In genomic region chr21:34534522-34534921, GRCh38 we compare ENCODE assay signal across 14 cellular contexts. TPM values are rescaled to one million over a fixed set of nuclear protein-coding genes. Genes with fewer than 3 reads are reported as not detected.
A peak's percentile ranks its signal among the peaks of the same experiment; 100 is the strongest.
DNase-seq lines count a peak whose midpoint lies in the region; ATAC-seq and TF ChIP-seq lines count a peak whose summit lies in the region.
"Had no signal": no experiment of that assay in that cellular context is flagged by ENCODE, and none has a peak within 500 bp of the region (broad histone marks: within the 10 kb centered on the region; RNA-seq: fewer than 3 reads in every experiment).

No MANE protein-coding gene starts in this region.

- no peak overlapping the region for H3K4me3 ChIP-seq in fibroblast of the aortic adventitia (ENCODE audit: low read depth, low read length)
- H3K4me3 ChIP-seq: esophagus squamous epithelium, skin epidermis had no signal

- intact Hi-C loops in Right ventricle myocardium inferior (cut with DNase I) = no loop called here

- TF ChIP-seq CTCF in fibroblast of the aortic adventitia (IDR thresholded peaks at IDR 0.05; ENCODE audit: insufficient read depth, low read length) = no peak

- ATAC-seq in HG02623 (IDR thresholded peaks at IDR 0.05; ENCODE audit: unreplicated experiment) (no peak), HG03045 (IDR thresholded peaks at IDR 0.05; ENCODE audit: unreplicated experiment) (no peak), Right ventricle myocardium inferior (no peak)
- ATAC-seq: Panc1 had no signal

- DNase-seq in GF-D8 (lab: John Stamatoyannopoulos, UW) (peak; percentile 83), NCI-H69 (lab: John Stamatoyannopoulos, UW) (peak; percentile 77), fibroblast of the aortic adventitia (ENCODE audit: low read depth) (peak; percentile 46), renal cortical epithelial cell (ENCODE audit: low read depth) (peak; percentile 64), Right ventricle myocardium inferior (ENCODE audit: missing footprints) (no peak), RPMI8226 (no peak)
- DNase-seq: activated CD4-positive, CD25-positive, alpha-beta regulatory T cell; esophagus squamous epithelium; NCI-H2029; stimulated activated CD8-positive, alpha-beta memory T cell treated with anti-CD3 and anti-CD28 coated beads, Interleukin-4, amount 100 ng/mL, for 48 hours had no signal

RNA-seq across cellular contexts. Expression of gene KCNE1, which starts 22.5 kb away (rescaled TPM):
- total RNA-seq in fibroblast of the aortic adventitia (ENCODE audit: low replicate concordance) (0.09 and 0.74 TPM in 2 replicates), renal cortical epithelial cell (3.5 TPM in 1 of 2 replicates, not detected in the other), Right ventricle myocardium inferior (5.5 TPM)

Comparison
In these comparisons a context has a peak if more than half of its experiments do, and no peak if none do; other contexts are left out.
1. DNase-seq: peak in GF-D8 (single experiment), NCI-H69 (single experiment), fibroblast of the aortic adventitia (single experiment) and renal cortical epithelial cell (single experiment); none in Right ventricle myocardium inferior (single experiment) and RPMI8226 (single experiment).